Comparison of ENCODE assay signal across 20 cellular contexts in genomic region chr13:53007872-53008271, GRCh38. TPM values are rescaled to one million over a fixed set of nuclear protein-coding genes. Genes with fewer than 3 reads are reported as not detected.
DNase-seq lines count a peak whose midpoint lies in the region; ATAC-seq, FAIRE-seq and TF ChIP-seq lines count a peak whose summit lies in the region.
"Had no signal": no experiment of that assay in that cellular context is flagged by ENCODE, and none has a peak within 500 bp of the region (broad histone marks: within the 10 kb centered on the region; RNA-seq: fewer than 3 reads in every experiment).

No MANE protein-coding gene starts in this region.

- DNase-seq in NCI-H2171 treated with DMSO at 0.1 percent for 48 hours (lab: John Stamatoyannopoulos, UW) (peak; percentile 64), NCI-H2171 (lab: John Stamatoyannopoulos, UW) (no peak), Karpas-422 (peak; percentile 39), colonic mucosa (peak; percentile 48), progenitor cell of endocrine pancreas (ENCODE audit: low spot score, unreplicated experiment) (no peak), CD1c-positive myeloid dendritic cell (ENCODE audit: extremely low spot score) (no peak), RCC 7860 (ENCODE audit: low spot score) (no peak)
- DNase-seq: Caco-2, DMS79, GOT3, NCI-H1048, NCI-H2107, NCI-H446 treated with DMSO at 0.1 percent for 48 hours, NCI-H774, SHP77 had no signal

- H3K4me3 ChIP-seq in Karpas-422 (ENCODE audit: low read length) (no peak overlapping the region), colonic mucosa (no peak overlapping the region)

- H3K9me2 ChIP-seq in Karpas-422 (replicated peaks; ENCODE audit: insufficient read depth, low read length) = no peaks in the 10 kb centered on the region

- H3K4me2 ChIP-seq in Karpas-422 (ENCODE audit: low read depth, low read length, poor library complexity, severe bottlenecking) = no peak overlapping the region

- H3K9me3 Mint-ChIP-seq in progenitor cell of endocrine pancreas (ENCODE audit: low read depth) = no peaks in the 10 kb centered on the region

- H3K27ac Mint-ChIP-seq in progenitor cell of endocrine pancreas = peak overlapping the region; percentile 1
- H3K27ac Mint-ChIP-seq: CD14-positive monocyte had no signal

- no peak for TF ChIP-seq CTCF in colonic mucosa (IDR thresholded peaks at IDR 0.05)
- TF ChIP-seq CTCF in progenitor cell of endocrine pancreas (IDR thresholded peaks at IDR 0.05; ENCODE audit: unreplicated experiment) = no peak

- H3K79me2 ChIP-seq in Karpas-422 (ENCODE audit: low read length) = no peaks in the 10 kb centered on the region

- peaks cover 4% of the 10 kb centered on the region for H3K4me1 ChIP-seq in Karpas-422 (ENCODE audit: low read length)
- H3K4me1 ChIP-seq in colonic mucosa = no peaks in the 10 kb centered on the region
- H3K4me1 ChIP-seq: Caco-2 had no signal

- H3K9me3 ChIP-seq in Karpas-422 (ENCODE audit: low read length) (no peaks in the 10 kb centered on the region), colonic mucosa (no peaks in the 10 kb centered on the region)
- H3K9me3 ChIP-seq: Caco-2 had no signal

- no peaks in the 10 kb centered on the region for H3K27me3 ChIP-seq in Karpas-422 (ENCODE audit: low read length)
- H3K27me3 ChIP-seq in colonic mucosa = no peaks in the 10 kb centered on the region

- H3K36me3 ChIP-seq in Karpas-422 (ENCODE audit: insufficient read depth, low read length) (no peaks in the 10 kb centered on the region), colonic mucosa (no peaks in the 10 kb centered on the region)

- H3K36me3 Mint-ChIP-seq in progenitor cell of endocrine pancreas (ENCODE audit: insufficient read depth) = no peaks in the 10 kb centered on the region
- H3K36me3 Mint-ChIP-seq: CD14-positive monocyte had no signal

- H2AFZ ChIP-seq in Karpas-422 (ENCODE audit: low read length) = no peak overlapping the region

- FAIRE-seq in RCC 7860 (lab: Jason Lieb, UNC) = no peak
- FAIRE-seq: HTR-8/SVneo had no signal

- H3K27ac ChIP-seq in Karpas-422 (ENCODE audit: low read length) (no peak overlapping the region), colonic mucosa (no peak overlapping the region)

- H3K4me3 Mint-ChIP-seq in progenitor cell of endocrine pancreas (ENCODE audit: low read depth) = no peak overlapping the region
- H3K4me3 Mint-ChIP-seq: CD14-positive monocyte had no signal

- no peaks in the 10 kb centered on the region for H3K27me3 Mint-ChIP-seq in progenitor cell of endocrine pancreas

- H4K20me1 ChIP-seq in Karpas-422 (ENCODE audit: insufficient read depth, low read depth, low read length) = no peaks in the 10 kb centered on the region

- H3K4me1 Mint-ChIP-seq in progenitor cell of endocrine pancreas (ENCODE audit: low read depth) = no peaks in the 10 kb centered on the region

- H3K9ac ChIP-seq in Karpas-422 (ENCODE audit: low read length) (no peak overlapping the region), colonic mucosa (ENCODE audit: low read depth in 2 of 2, low read length in 2 of 2) (no peak overlapping the region)

- ATAC-seq in GM18517 (IDR thresholded peaks at IDR 0.05; ENCODE audit: unreplicated experiment) = no peak
- ATAC-seq: Panc1 had no signal

- intact Hi-C loops in colonic mucosa (cut with DNase I) = no loop called here

RNA-seq across cellular contexts. Expression of gene OLFM4, which starts 20.7 kb away (rescaled TPM):
- not detected in 2 replicates for total RNA-seq in Karpas-422 (2014; rRNA removed; shearing (Covaris generic); ENCODE audit: low replicate concordance)
- 1,000 to 10,000 TPM in 1 of 2 donors, 100 to 1,000 TPM in 1; 489 to 1,049 TPM for total RNA-seq in colonic mucosa
- not detected in 2 replicates for total RNA-seq in progenitor cell of endocrine pancreas
- total RNA-seq: A172, Caco-2 had no signal

Comparison
In these comparisons a context has a peak if more than half of its experiments do, and no peak if none do; other contexts are left out.
1. DNase-seq: peak in NCI-H2171 treated with DMSO at 0.1 percent for 48 hours (single experiment), Karpas-422 (single experiment) and colonic mucosa (single experiment); none in NCI-H2171 (single experiment), progenitor cell of endocrine pancreas (single experiment), CD1c-positive myeloid dendritic cell (single experiment) and RCC 7860 (single experiment).
2. RNA of gene OLFM4, which starts 20.7 kb away (total RNA-seq): 489 to 1,049 TPM in colonic mucosa; not detected in progenitor cell of endocrine pancreas and not detected in Karpas-422; every median in the first group is over 100 times any median in the second.